Comparison of ENCODE assay signal across 10 cellular contexts in genomic region chr22:40509401-40510134, GRCh38.
DNase-seq lines count a peak whose midpoint lies in the region; ATAC-seq and TF ChIP-seq lines count a peak whose summit lies in the region.
"Had no signal": no experiment of that assay in that cellular context is flagged by ENCODE, and none has a peak within 500 bp of the region (broad histone marks: within the 10 kb centered on the region; RNA-seq: fewer than 3 reads in every experiment).

No MANE protein-coding gene starts in this region.

- POLR2A ChIA-PET in HEK293T (lab: Yijun Ruan, JAX): interaction anchor here (0.8 to 2.3 kb wide), 3 partner anchors 127 to 442 kb away, joined by 3 to 9 read pairs (median 4); partner anchors contain the start of genes MRTFA and RBX1

- no peak for ATAC-seq in HG03135 (IDR thresholded peaks at IDR 0.05; ENCODE audit: unreplicated experiment)

- H3K27ac ChIP-seq in brain microvascular endothelial cell (peak overlapping the region; percentile 92), layer of hippocampus (ENCODE audit: low read depth, low read length) (peak overlapping the region; percentile 75), SJCRH30 (no peak overlapping the region)

- H3K9me3 ChIP-seq in SJCRH30 (replicated peaks): no peaks in the 10 kb centered on the region

- peaks cover 8% of the 10 kb centered on the region; the same call in 1 of the 2 replicates for H3K4me1 ChIP-seq in SJCRH30

- H3K27me3 ChIP-seq in brain microvascular endothelial cell (replicated peaks) (no peaks in the 10 kb centered on the region), layer of hippocampus (ENCODE audit: control insufficient read depth, insufficient read depth, low read length) (no peaks in the 10 kb centered on the region), SJCRH30 (no peaks in the 10 kb centered on the region)

- H3K36me3 ChIP-seq in brain microvascular endothelial cell (replicated peaks) (peaks cover 2% of the 10 kb centered on the region), SJCRH30 (no peaks in the 10 kb centered on the region)

- H3K4me3 ChIP-seq in brain microvascular endothelial cell (ENCODE audit: low read depth, low read length) (no peak overlapping the region), SJCRH30 (no peak overlapping the region)

- in situ Hi-C loops in brain microvascular endothelial cell (cut with HindIII; ENCODE audit: low pct_ligation_motif_present, low sequenced_read_pairs): no loop called here

- TF ChIP-seq CTCF in brain microvascular endothelial cell (IDR thresholded peaks at IDR 0.05; ENCODE audit: low read depth, low read length, missing control alignments): no peak

- DNase-seq in HEK293T (ENCODE audit: extremely low spot score) (no peak), brain microvascular endothelial cell (peak; percentile 79), stromal cell of bone marrow (ENCODE audit: low read depth) (peak; percentile 68), NCI-H1092 (lab: John Stamatoyannopoulos, UW) (no peak), SJCRH30 (no peak), COLO668 (lab: John Stamatoyannopoulos, UW; ENCODE audit: unreplicated experiment) (no peak)
- DNase-seq: activated CD4-positive, alpha-beta memory T cell treated with anti-CD3 and anti-CD28 coated beads for 36 hours; GOT3 had no signal

- CTCF ChIA-PET in HEK293T (lab: Yijun Ruan, JAX): interaction anchor here (0.5 to 1.5 kb wide), 3 partner anchors 18 to 122 kb away, joined by 3 to 5 read pairs (median 3); no protein-coding TSS in a partner anchor

TF ChIP-seq in HEK293T, 16 proteins besides CTCF, POLR2A, EP300 and RAD21:
- TF ChIP-seq ZNF384 (IDR thresholded peaks at IDR 0.05) (peak; percentile 91), FOXK2 (IDR thresholded peaks at IDR 0.05) (no peak)

Comparison
In these comparisons a context has a peak if more than half of its experiments do, and no peak if none do; other contexts are left out.
1. DNase-seq: peak in brain microvascular endothelial cell (single experiment) and stromal cell of bone marrow (single experiment); none in HEK293T (single experiment), NCI-H1092 (single experiment), SJCRH30 (0 of 2) and COLO668 (single experiment).